Comparison of ENCODE assay signal across 1 cellular context in genomic region chr7:98875501-98875900, GRCh38.
TF ChIP-seq lines count a peak whose summit lies in the region.

No MANE protein-coding gene starts in this region.

TF ChIP-seq in HepG2, 621 proteins besides CTCF, POLR2A, EP300 and RAD21:
- TF ChIP-seq ZZZ3 (CRISPR knock-in tag; IDR thresholded peaks at IDR 0.05; ENCODE audit: borderline replicate concordance) = no peak
- TF ChIP-seq ZNF333 (CRISPR knock-in tag; IDR thresholded peaks at IDR 0.05; ENCODE audit: borderline replicate concordance) = no peak
- TF ChIP-seq, protein P1, sequence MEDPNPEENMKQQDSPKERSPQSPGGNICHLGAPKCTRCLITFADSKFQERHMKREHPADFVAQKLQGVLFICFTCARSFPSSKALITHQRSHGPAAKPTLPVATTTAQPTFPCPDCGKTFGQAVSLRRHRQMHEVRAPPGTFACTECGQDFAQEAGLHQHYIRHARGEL (CRISPR knock-in tag; IDR thresholded peaks at IDR 0.05) = no peak
- no peak for TF ChIP-seq ZNF598 (CRISPR knock-in tag; IDR thresholded peaks at IDR 0.05; ENCODE audit: borderline replicate concordance)
- TF ChIP-seq ZNF883 (CRISPR knock-in tag; IDR thresholded peaks at IDR 0.05; ENCODE audit: not compliant biosample characterization) = no peak
- no peak for TF ChIP-seq U2AF1 (optimal IDR thresholded peaks at IDR 0.05; ENCODE audit: low read depth, low read length)
- TF ChIP-seq ZNF44 (CRISPR knock-in tag; IDR thresholded peaks at IDR 0.05) = no peak
- no peak for TF ChIP-seq NFYC (CRISPR knock-in tag; IDR thresholded peaks at IDR 0.05)
- TF ChIP-seq ZSCAN5A (CRISPR knock-in tag; IDR thresholded peaks at IDR 0.05; ENCODE audit: borderline replicate concordance) = no peak
- TF ChIP-seq NAIF1 (CRISPR knock-in tag; IDR thresholded peaks at IDR 0.05; ENCODE audit: borderline replicate concordance) = no peak
- TF ChIP-seq ZNF251 (CRISPR knock-in tag; IDR thresholded peaks at IDR 0.05) = no peak
- TF ChIP-seq IKZF1 (IDR thresholded peaks at IDR 0.05) = no peak
